Comparison of ENCODE assay signal across 19 cellular contexts in the genomic region with DNA sequence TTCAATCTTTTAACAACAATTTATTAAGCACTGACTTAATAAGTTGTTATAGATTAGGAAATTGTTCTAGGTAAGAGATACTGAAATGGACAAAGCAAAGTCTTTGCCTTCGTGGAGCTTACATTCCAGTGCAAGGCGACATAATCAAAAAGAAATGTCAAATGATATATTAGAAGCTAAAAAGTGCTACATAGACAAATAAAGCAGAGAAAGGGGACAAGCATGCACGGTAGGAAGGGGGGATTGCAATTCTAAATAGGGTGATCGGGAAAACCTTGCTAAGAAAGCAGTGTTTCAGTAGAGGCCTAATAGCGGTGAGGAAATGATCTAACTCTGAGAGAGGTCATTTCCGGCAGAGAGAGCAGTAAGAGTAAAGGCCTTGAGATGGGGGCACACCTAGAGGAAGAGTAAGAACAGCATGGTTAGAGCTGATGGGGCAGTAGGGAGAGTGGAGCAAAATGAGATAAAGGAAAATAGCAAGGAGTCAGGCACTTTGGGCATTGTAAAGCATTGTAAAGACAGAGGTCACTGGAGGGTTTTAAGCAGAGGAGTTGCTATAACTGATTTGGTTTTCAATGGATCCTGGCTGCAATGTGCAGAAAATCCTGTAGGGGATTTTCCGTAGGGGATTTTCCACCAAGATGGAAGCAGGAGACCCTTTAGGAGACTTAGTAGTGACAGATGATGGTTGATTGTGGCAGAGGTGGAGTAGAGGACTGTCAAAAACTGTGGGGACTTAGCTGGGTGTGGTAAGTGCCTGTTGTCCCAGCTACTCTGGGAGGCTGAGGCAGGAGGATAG.
"Had no signal": no experiment of that assay in that cellular context is flagged by ENCODE, and none has a peak within 500 bp of the region (broad histone marks: within the 10 kb centered on the region; RNA-seq: fewer than 3 reads in every experiment).

No MANE protein-coding gene starts in this region.

- H3K27ac ChIP-seq: left lung, spleen, upper lobe of right lung, WERI-Rb-1 had no signal

- FAIRE-seq: endometrium had no signal

- H3K27me3 ChIP-seq: left lung, spleen, upper lobe of right lung had no signal

- H3K4me3 ChIP-seq: left lung, lung, spleen, upper lobe of right lung had no signal

- DNase-seq: activated CD4-positive, alpha-beta T cell treated with anti-CD3 and anti-CD28 coated beads, Interleukin-2, amount 50 U/mL, for 4 hours; activated CD8-positive, alpha-beta memory T cell treated with anti-CD3 and anti-CD28 coated beads for 24 hours; activated CD8-positive, alpha-beta memory T cell treated with anti-CD3 and anti-CD28 coated beads, Interleukin-2, amount 50 U/mL, for 4 hours; activated naive CD4-positive, alpha-beta T cell treated with Interleukin-2 at 50 U/mL for 16 hours; activated naive CD8-positive, alpha-beta T cell treated with anti-CD3 and anti-CD28 coated beads for 36 hours; activated T-cell treated with anti-CD3 and anti-CD28 coated beads, Interleukin-2, amount 50 U/mL, for 24 hours; cortex of kidney; erythroblast; foreskin fibroblast; immature natural killer cell; left lung; naive thymus-derived CD8-positive, alpha-beta T cell; spleen; stimulated activated CD4-positive, alpha-beta T cell treated with anti-CD3 and anti-CD28 coated beads, Interleukin-4, amount 100 ng/mL, for 24 hours; stimulated activated naive CD8-positive, alpha-beta T cell treated with anti-CD3 and anti-CD28 coated beads, Interleukin-15, Interleukin-2, amounts not matched to agents 100 U/mL and 50 U/mL, for 24 hours; upper lobe of right lung; WERI-Rb-1 had no signal

- H3K4me1 ChIP-seq: left lung, spleen, upper lobe of right lung had no signal

- H3K9me3 ChIP-seq: left lung, spleen, upper lobe of right lung had no signal

- H3K36me3 ChIP-seq: left lung, spleen, upper lobe of right lung, WERI-Rb-1 had no signal

- ATAC-seq: left lung; naive thymus-derived CD8-positive, alpha-beta T cell; stimulated activated naive CD8-positive, alpha-beta T cell treated with anti-CD3 and anti-CD28 coated beads, Interleukin-15, Interleukin-2, amounts not matched to agents 100 U/mL and 50 U/mL, for 24 hours; upper lobe of right lung had no signal
